Comparison of ENCODE assay signal across 16 cellular contexts in the genomic region with DNA sequence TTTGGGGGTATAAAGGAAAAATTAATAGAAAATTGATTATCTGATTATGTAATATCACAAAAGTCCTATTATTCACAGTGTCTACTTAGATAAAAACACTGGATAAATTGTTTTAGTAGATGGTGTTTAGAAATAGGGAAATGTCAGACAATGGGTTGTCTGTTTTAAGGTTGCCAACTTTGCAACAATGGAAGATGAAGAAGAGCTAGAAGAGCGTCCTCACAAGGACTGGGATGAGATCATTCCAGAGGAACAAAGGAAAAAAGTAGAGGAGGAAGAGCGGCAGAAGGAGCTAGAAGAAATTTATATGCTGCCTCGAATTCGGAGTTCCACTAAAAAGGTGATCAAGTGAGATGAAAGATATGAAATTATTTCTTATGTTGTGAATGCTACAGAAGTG.
A peak's percentile ranks its signal among the peaks of the same experiment; 100 is the strongest.
DNase-seq lines count a peak whose midpoint lies in the region; ATAC-seq and TF ChIP-seq lines count a peak whose summit lies in the region.
"Had no signal": no experiment of that assay in that cellular context is flagged by ENCODE, and none has a peak within 500 bp of the region (broad histone marks: within the 10 kb centered on the region; RNA-seq: fewer than 3 reads in every experiment).

No MANE protein-coding gene starts in this region.

- H3K27ac Mint-ChIP-seq in activated T-cell treated with anti-CD3 and anti-CD28 coated beads, Interleukin-2, amount 50 U/mL, for 72 hours = peak overlapping the region; percentile 10
- H3K27ac Mint-ChIP-seq in mesothelial cell of epicardium = peak overlapping the region; percentile 30
- peak overlapping the region; percentile 48 for H3K27ac Mint-ChIP-seq in stimulated activated naive B cell treated with anti-CD40 and anti-IgM and Interleukin-4, amounts not matched to agents 10 μg/mL and 1 μg/mL and 100 μg/mL, for 72 hours
- H3K27ac Mint-ChIP-seq: nephron had no signal

- no peaks in the 10 kb centered on the region for H3K9me3 Mint-ChIP-seq in activated T-cell treated with anti-CD3 and anti-CD28 coated beads, Interleukin-2, amount 50 U/mL, for 72 hours
- H3K9me3 Mint-ChIP-seq in mesothelial cell of epicardium = no peaks in the 10 kb centered on the region
- H3K9me3 Mint-ChIP-seq in stimulated activated naive B cell treated with anti-CD40 and anti-IgM and Interleukin-4, amounts not matched to agents 10 μg/mL and 1 μg/mL and 100 μg/mL, for 72 hours = no peaks in the 10 kb centered on the region
- H3K9me3 Mint-ChIP-seq: nephron had no signal

- no peak for ATAC-seq in activated T-cell treated with anti-CD3 and anti-CD28 coated beads, Interleukin-2, amount 50 U/mL, for 72 hours (replicated peaks in 1 of 2)
- no peak for ATAC-seq in stimulated activated naive B cell treated with anti-CD40 and anti-IgM and Interleukin-4, amounts not matched to agents 10 μg/mL and 1 μg/mL and 100 μg/mL, for 72 hours (replicated peaks)
- ATAC-seq: K562 had no signal

- peaks cover 14 to 32% of the 10 kb centered on the region in 2 donors for H3K36me3 Mint-ChIP-seq in activated T-cell treated with anti-CD3 and anti-CD28 coated beads, Interleukin-2, amount 50 U/mL, for 72 hours (ENCODE audit: insufficient read depth in 2 of 2)
- H3K36me3 Mint-ChIP-seq in mesothelial cell of epicardium = peaks cover 38% of the 10 kb centered on the region
- peaks cover 32 to 40% of the 10 kb centered on the region in 2 donors for H3K36me3 Mint-ChIP-seq in stimulated activated naive B cell treated with anti-CD40 and anti-IgM and Interleukin-4, amounts not matched to agents 10 μg/mL and 1 μg/mL and 100 μg/mL, for 72 hours

- H3K27me3 Mint-ChIP-seq in activated T-cell treated with anti-CD3 and anti-CD28 coated beads, Interleukin-2, amount 50 U/mL, for 72 hours (ENCODE audit: low read depth) = no peaks in the 10 kb centered on the region
- no peaks in the 10 kb centered on the region for H3K27me3 Mint-ChIP-seq in mesothelial cell of epicardium (ENCODE audit: low read depth)
- H3K27me3 Mint-ChIP-seq in stimulated activated naive B cell treated with anti-CD40 and anti-IgM and Interleukin-4, amounts not matched to agents 10 μg/mL and 1 μg/mL and 100 μg/mL, for 72 hours = no peaks in the 10 kb centered on the region

- DNase-seq in activated T-cell treated with anti-CD3 and anti-CD28 coated beads, Interleukin-2, amount 50 U/mL, for 72 hours = no peak
- DNase-seq in activated T-cell treated with anti-CD3 and anti-CD28 coated beads, Interleukin-2, amount 50 U/mL, for 1 hour = no peak
- DNase-seq in caudate nucleus (lab: John Stamatoyannopoulos, UW) = peak in 1 of 61 donors; percentile 18
- no peak for DNase-seq in mesothelial cell of epicardium (ENCODE audit: low spot score in 2 of 2, unreplicated experiment in 2 of 2)
- DNase-seq in stimulated activated naive B cell treated with anti-CD40 and anti-IgM and Interleukin-4, amounts not matched to agents 10 μg/mL and 1 μg/mL and 100 μg/mL, for 72 hours = no peak
- no peak for DNase-seq in DMS153 treated with DMSO at 0.1 percent for 48 hours (lab: John Stamatoyannopoulos, UW; ENCODE audit: unreplicated experiment)
- no peak for DNase-seq in amniotic stem cell (lab: John Stamatoyannopoulos, UW)
- DNase-seq in DMS 273 treated with DMSO at 0.1 percent for 48 hours (lab: John Stamatoyannopoulos, UW) = no peak
- DNase-seq: adrenal gland; GM23248; NCI-H2107; NCI-H524 treated with DMSO at 0.1 percent for 48 hours; stimulated activated CD4-positive, alpha-beta T cell treated with anti-CD3 and anti-CD28 coated beads, Interleukin-4, amount 100 ng/mL, for 24 hours; uterus had no signal

- H3K4me1 Mint-ChIP-seq in activated T-cell treated with anti-CD3 and anti-CD28 coated beads, Interleukin-2, amount 50 U/mL, for 72 hours (ENCODE audit: low read depth) = peaks cover 4% of the 10 kb centered on the region
- no peaks in the 10 kb centered on the region for H3K4me1 Mint-ChIP-seq in mesothelial cell of epicardium
- H3K4me1 Mint-ChIP-seq in stimulated activated naive B cell treated with anti-CD40 and anti-IgM and Interleukin-4, amounts not matched to agents 10 μg/mL and 1 μg/mL and 100 μg/mL, for 72 hours = peaks cover 4 to 21% of the 10 kb centered on the region in 2 donors
- H3K4me1 Mint-ChIP-seq: nephron had no signal

- TF ChIP-seq CTCF in mesothelial cell of epicardium (IDR thresholded peaks at IDR 0.05; ENCODE audit: unreplicated experiment) = no peak

- H3K4me3 Mint-ChIP-seq in activated T-cell treated with anti-CD3 and anti-CD28 coated beads, Interleukin-2, amount 50 U/mL, for 72 hours = no peak overlapping the region
- H3K4me3 Mint-ChIP-seq in mesothelial cell of epicardium = no peak overlapping the region
- H3K4me3 Mint-ChIP-seq in stimulated activated naive B cell treated with anti-CD40 and anti-IgM and Interleukin-4, amounts not matched to agents 10 μg/mL and 1 μg/mL and 100 μg/mL, for 72 hours = no peak overlapping the region
- H3K4me3 Mint-ChIP-seq: nephron had no signal

- H3K27ac ChIP-seq in caudate nucleus (ENCODE audit: low read depth, low read length) = peak overlapping the region; percentile 86
- H3K27ac ChIP-seq: adrenal gland, GM23248, uterus had no signal
